Comparison of ENCODE assay signal across 21 cellular contexts in genomic region chr16:53515259-53515658, GRCh38. TPM values are rescaled to one million over a fixed set of nuclear protein-coding genes. Genes with fewer than 3 reads are reported as not detected.
A peak's percentile ranks its signal among the peaks of the same experiment; 100 is the strongest.
DNase-seq lines count a peak whose midpoint lies in the region; ATAC-seq and TF ChIP-seq lines count a peak whose summit lies in the region.
"Had no signal": no experiment of that assay in that cellular context is flagged by ENCODE, and none has a peak within 500 bp of the region (broad histone marks: within the 10 kb centered on the region; RNA-seq: fewer than 3 reads in every experiment).

No MANE protein-coding gene starts in this region.

- TF ChIP-seq EP300 in gastroesophageal sphincter (IDR thresholded peaks at IDR 0.05), result no peak

- H3K4me1 Mint-ChIP-seq in natural killer cell (peaks cover 90 to 92% of the 10 kb centered on the region in 2 donors), mesothelial cell of epicardium (peaks cover 14% of the 10 kb centered on the region)

- H3K36me3 ChIP-seq in ACC112 (ENCODE audit: insufficient read depth, low read length) (no peaks in the 10 kb centered on the region), gastroesophageal sphincter (no peaks in the 10 kb centered on the region)
- H3K36me3 ChIP-seq: pancreas, uterus had no signal

- H3K9me3 ChIP-seq in gastroesophageal sphincter, result no peaks in the 10 kb centered on the region
- H3K9me3 ChIP-seq: pancreas, uterus had no signal

- intact Hi-C loops in natural killer cell (cut with micrococcal nuclease), result loop anchor here (10.0 kb wide), 1 partner anchor 460 kb away; the partner anchor contains the start of genes CHD9 and CHD9NB

- peak; percentile 37 for ATAC-seq in gastroesophageal sphincter
- no peak for ATAC-seq in natural killer cell
- ATAC-seq in left lobe of liver, result no peak
- ATAC-seq in HG03097 (IDR thresholded peaks at IDR 0.05; ENCODE audit: low FRiP score, unreplicated experiment), result no peak
- ATAC-seq: CD8-positive, alpha-beta T cell; pancreas; SK-N-SH treated with all-trans-retinoic acid at 6 μM for 48 hours had no signal

- DNase-seq in RPMI7951 (ENCODE audit: low read depth) (peak; percentile 83), natural killer cell (no peak), left lobe of liver (ENCODE audit: low spot score) (no peak), germinal center (ENCODE audit: low spot score) (no peak), mesothelial cell of epicardium (ENCODE audit: low spot score in 2 of 2, unreplicated experiment in 2 of 2) (no peak)
- DNase-seq: ACHN; activated CD4-positive, alpha-beta T cell treated with anti-CD3 and anti-CD28 coated beads, Interleukin-2, amount 50 U/mL, for 1 hour; activated T-cell treated with anti-CD3 and anti-CD28 coated beads, Interleukin-2, amount 50 U/mL, for 24 hours; CD8-positive, alpha-beta T cell; DMS79; glutamatergic neuron; KBM-7; NCI-H1105; pancreas; stimulated activated CD4-positive, alpha-beta T cell treated with anti-CD3 and anti-CD28 coated beads, Interleukin-15, amount 100 ng/mL, for 24 hours had no signal

- no peak overlapping the region for H3K27ac Mint-ChIP-seq in natural killer cell
- no peak overlapping the region for H3K27ac Mint-ChIP-seq in mesothelial cell of epicardium
- H3K27ac Mint-ChIP-seq: activated T-cell treated with anti-CD3 and anti-CD28 coated beads, Interleukin-2, amount 50 U/mL, for 24 hours; CD8-positive, alpha-beta T cell; stimulated activated naive CD8-positive, alpha-beta T cell treated with anti-CD3 and anti-CD28 coated beads, Interleukin-15, Interleukin-2, amounts not matched to agents 100 ng/mL and 50 ng/mL, for 24 hours had no signal

- H3K27ac ChIP-seq in ACC112 (ENCODE audit: low read depth, low read length) (peak overlapping the region; percentile 41), gastroesophageal sphincter (peak overlapping the region in 1 of 4 donors; percentile 26)
- H3K27ac ChIP-seq: pancreas had no signal

- H3K27me3 Mint-ChIP-seq in natural killer cell (ENCODE audit: low read depth in 2 of 2) (peaks cover 0 to 2% of the 10 kb centered on the region in 2 donors), mesothelial cell of epicardium (ENCODE audit: low read depth) (no peaks in the 10 kb centered on the region)
- H3K27me3 Mint-ChIP-seq: activated T-cell treated with anti-CD3 and anti-CD28 coated beads, Interleukin-2, amount 50 U/mL, for 24 hours had no signal

- H3K27me3 ChIP-seq in ACC112 (ENCODE audit: insufficient read depth, low read length) (no peaks in the 10 kb centered on the region), gastroesophageal sphincter (no peaks in the 10 kb centered on the region)
- H3K27me3 ChIP-seq: pancreas, uterus had no signal

- TF ChIP-seq CTCF in gastroesophageal sphincter (IDR thresholded peaks at IDR 0.05) (no peak), natural killer cell (IDR thresholded peaks at IDR 0.05) (no peak), mesothelial cell of epicardium (IDR thresholded peaks at IDR 0.05; ENCODE audit: unreplicated experiment) (no peak)

- peaks cover 12% of the 10 kb centered on the region for H3K4me1 ChIP-seq in ACC112 (ENCODE audit: control insufficient read depth, insufficient read depth, low read length, unreplicated experiment)
- peaks cover 0 to 16% (median 1%) of the 10 kb centered on the region in 3 donors for H3K4me1 ChIP-seq in gastroesophageal sphincter
- H3K4me1 ChIP-seq: uterus had no signal

- no peak for TF ChIP-seq POLR2A in gastroesophageal sphincter (IDR thresholded peaks at IDR 0.05)

- 59 to 69% methylated on average over 2 to 4 of the region's 6 CpGs for WGBS in gastroesophageal sphincter (ENCODE audit: low coverage in 1 of 2), 2 donors

- H3K4me3 ChIP-seq in ACC112 (ENCODE audit: low read depth, low read length) (no peak overlapping the region), gastroesophageal sphincter (no peak overlapping the region)
- H3K4me3 ChIP-seq: pancreas, uterus had no signal

- H3K36me3 Mint-ChIP-seq in natural killer cell (no peaks in the 10 kb centered on the region), mesothelial cell of epicardium (no peaks in the 10 kb centered on the region)
- H3K36me3 Mint-ChIP-seq: CD8-positive, alpha-beta T cell had no signal

- no peaks in the 10 kb centered on the region for H3K79me2 ChIP-seq in ACC112 (ENCODE audit: control insufficient read depth, insufficient read depth, low read length, unreplicated experiment)

- H3K9me3 Mint-ChIP-seq in natural killer cell (no peaks in the 10 kb centered on the region), mesothelial cell of epicardium (peaks cover 7% of the 10 kb centered on the region)
- H3K9me3 Mint-ChIP-seq: CD8-positive, alpha-beta T cell; stimulated activated naive CD8-positive, alpha-beta T cell treated with anti-CD3 and anti-CD28 coated beads, Interleukin-15, Interleukin-2, amounts not matched to agents 100 ng/mL and 50 ng/mL, for 24 hours had no signal

- H3K4me3 Mint-ChIP-seq in natural killer cell, result peak overlapping the region; percentile 47
- H3K4me3 Mint-ChIP-seq in mesothelial cell of epicardium, result no peak overlapping the region
- H3K4me3 Mint-ChIP-seq: activated T-cell treated with anti-CD3 and anti-CD28 coated beads, Interleukin-2, amount 50 U/mL, for 24 hours; CD8-positive, alpha-beta T cell; stimulated activated naive CD8-positive, alpha-beta T cell treated with anti-CD3 and anti-CD28 coated beads, Interleukin-15, Interleukin-2, amounts not matched to agents 100 ng/mL and 50 ng/mL, for 24 hours had no signal

- no peak overlapping the region for H2AFZ ChIP-seq in ACC112 (ENCODE audit: low read length, unreplicated experiment)

RNA-seq across cellular contexts. Expression of gene AKTIP, which starts 12.2 kb away (rescaled TPM):
- total RNA-seq in RPMI7951 (2014; rRNA removed; shearing (Covaris generic)), result 24.3 and 24.6 TPM in 2 replicates
- 10 to 100 TPM; 53.2 to 63.6 (median 59.5) TPM for total RNA-seq in gastroesophageal sphincter
- total RNA-seq in natural killer cell, result 10 to 100 TPM; 22.0 to 33.2 (median 23.2) TPM
- 25.7 TPM for total RNA-seq in left lobe of liver
- total RNA-seq in mesothelial cell of epicardium, result 41.1 to 43.7 TPM (median 42.0 TPM) in 3 replicates
